1 cellular context compared by ENCODE assay signal in the genomic region with DNA sequence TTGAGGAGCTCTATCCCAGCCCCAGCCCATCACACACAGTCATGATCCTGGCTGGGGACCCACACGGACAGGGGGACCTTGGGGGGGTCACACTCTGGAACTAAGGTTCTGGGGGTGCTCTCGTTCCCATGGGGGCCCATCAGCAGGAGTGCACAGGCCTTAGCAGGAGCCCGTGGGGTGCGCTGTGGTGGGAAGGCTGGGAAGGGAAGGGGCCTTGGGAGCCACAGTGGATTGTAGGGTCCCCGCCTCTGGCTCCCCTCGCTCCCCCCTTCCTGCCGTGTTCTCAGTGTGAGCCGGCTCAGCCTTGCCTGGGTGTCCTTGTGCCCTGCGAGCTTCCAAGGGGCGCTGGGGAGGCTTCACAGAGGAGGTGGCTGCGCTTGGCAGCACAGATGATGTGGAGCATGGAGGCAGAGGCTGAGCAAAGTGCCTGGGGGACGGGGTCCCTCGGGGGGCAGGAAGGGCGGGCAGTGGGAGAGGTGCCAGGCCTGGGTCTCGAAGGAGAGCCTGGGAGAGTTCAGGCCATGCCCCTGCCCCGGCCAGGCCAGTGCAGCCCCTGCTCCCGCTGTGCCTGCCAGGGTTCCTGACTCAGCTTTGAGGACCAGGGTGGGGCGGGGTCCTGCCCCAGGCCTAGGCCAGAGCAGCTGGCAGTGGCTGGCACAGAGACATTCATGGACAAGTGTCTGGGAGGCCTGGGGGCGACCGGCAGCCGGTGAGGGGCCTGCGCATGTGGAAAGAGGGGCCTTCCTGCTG.
TF ChIP-seq lines count a peak whose summit lies in the region.

No MANE protein-coding gene starts in this region.

TF ChIP-seq in SK-N-SH, 30 proteins besides CTCF, POLR2A, EP300 and RAD21:
- no peak for TF ChIP-seq JUND (IDR thresholded peaks at IDR 0.05)
- TF ChIP-seq TAF1 (IDR thresholded peaks at IDR 0.05; ENCODE audit: borderline replicate concordance, low read depth, low read length): no peak
- TF ChIP-seq, protein P1, sequence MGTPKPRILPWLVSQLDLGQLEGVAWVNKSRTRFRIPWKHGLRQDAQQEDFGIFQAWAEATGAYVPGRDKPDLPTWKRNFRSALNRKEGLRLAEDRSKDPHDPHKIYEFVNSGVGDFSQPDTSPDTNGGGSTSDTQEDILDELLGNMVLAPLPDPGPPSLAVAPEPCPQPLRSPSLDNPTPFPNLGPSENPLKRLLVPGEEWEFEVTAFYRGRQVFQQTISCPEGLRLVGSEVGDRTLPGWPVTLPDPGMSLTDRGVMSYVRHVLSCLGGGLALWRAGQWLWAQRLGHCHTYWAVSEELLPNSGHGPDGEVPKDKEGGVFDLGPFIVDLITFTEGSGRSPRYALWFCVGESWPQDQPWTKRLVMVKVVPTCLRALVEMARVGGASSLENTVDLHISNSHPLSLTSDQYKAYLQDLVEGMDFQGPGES (IDR thresholded peaks at IDR 0.05; ENCODE audit: low read depth, low read length): no peak
- TF ChIP-seq, protein P2, sequence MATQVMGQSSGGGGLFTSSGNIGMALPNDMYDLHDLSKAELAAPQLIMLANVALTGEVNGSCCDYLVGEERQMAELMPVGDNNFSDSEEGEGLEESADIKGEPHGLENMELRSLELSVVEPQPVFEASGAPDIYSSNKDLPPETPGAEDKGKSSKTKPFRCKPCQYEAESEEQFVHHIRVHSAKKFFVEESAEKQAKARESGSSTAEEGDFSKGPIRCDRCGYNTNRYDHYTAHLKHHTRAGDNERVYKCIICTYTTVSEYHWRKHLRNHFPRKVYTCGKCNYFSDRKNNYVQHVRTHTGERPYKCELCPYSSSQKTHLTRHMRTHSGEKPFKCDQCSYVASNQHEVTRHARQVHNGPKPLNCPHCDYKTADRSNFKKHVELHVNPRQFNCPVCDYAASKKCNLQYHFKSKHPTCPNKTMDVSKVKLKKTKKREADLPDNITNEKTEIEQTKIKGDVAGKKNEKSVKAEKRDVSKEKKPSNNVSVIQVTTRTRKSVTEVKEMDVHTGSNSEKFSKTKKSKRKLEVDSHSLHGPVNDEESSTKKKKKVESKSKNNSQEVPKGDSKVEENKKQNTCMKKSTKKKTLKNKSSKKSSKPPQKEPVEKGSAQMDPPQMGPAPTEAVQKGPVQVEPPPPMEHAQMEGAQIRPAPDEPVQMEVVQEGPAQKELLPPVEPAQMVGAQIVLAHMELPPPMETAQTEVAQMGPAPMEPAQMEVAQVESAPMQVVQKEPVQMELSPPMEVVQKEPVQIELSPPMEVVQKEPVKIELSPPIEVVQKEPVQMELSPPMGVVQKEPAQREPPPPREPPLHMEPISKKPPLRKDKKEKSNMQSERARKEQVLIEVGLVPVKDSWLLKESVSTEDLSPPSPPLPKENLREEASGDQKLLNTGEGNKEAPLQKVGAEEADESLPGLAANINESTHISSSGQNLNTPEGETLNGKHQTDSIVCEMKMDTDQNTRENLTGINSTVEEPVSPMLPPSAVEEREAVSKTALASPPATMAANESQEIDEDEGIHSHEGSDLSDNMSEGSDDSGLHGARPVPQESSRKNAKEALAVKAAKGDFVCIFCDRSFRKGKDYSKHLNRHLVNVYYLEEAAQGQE (IDR thresholded peaks at IDR 0.05; ENCODE audit: low read depth, low read length): no peak
- TF ChIP-seq FOXM1 (IDR thresholded peaks at IDR 0.05; ENCODE audit: low read depth): no peak
- TF ChIP-seq ELF1 (IDR thresholded peaks at IDR 0.05): no peak
- TF ChIP-seq EZH2phosphoT487 (IDR thresholded peaks at IDR 0.05; ENCODE audit: borderline replicate concordance, low read depth): no peak
- TF ChIP-seq, protein P3, sequence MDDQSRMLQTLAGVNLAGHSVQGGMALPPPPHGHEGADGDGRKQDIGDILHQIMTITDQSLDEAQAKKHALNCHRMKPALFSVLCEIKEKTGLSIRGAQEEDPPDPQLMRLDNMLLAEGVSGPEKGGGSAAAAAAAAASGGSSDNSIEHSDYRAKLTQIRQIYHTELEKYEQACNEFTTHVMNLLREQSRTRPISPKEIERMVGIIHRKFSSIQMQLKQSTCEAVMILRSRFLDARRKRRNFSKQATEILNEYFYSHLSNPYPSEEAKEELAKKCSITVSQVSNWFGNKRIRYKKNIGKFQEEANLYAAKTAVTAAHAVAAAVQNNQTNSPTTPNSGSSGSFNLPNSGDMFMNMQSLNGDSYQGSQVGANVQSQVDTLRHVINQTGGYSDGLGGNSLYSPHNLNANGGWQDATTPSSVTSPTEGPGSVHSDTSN (IDR thresholded peaks at IDR 0.05): no peak
- TF ChIP-seq NRF1 (IDR thresholded peaks at IDR 0.05; ENCODE audit: low read depth, low read length): no peak
